16 cellular contexts compared by ENCODE assay signal in genomic region chr1:171917361-171917760, GRCh38.
"Had no signal": no experiment of that assay in that cellular context is flagged by ENCODE, and none has a peak within 500 bp of the region (broad histone marks: within the 10 kb centered on the region; RNA-seq: fewer than 3 reads in every experiment).

No MANE protein-coding gene starts in this region.

- H3K9me3 ChIP-seq: SK-N-SH had no signal

- DNase-seq: KBM-7, MV-4-11, NCI-H1048, NCI-H1105, NCI-H1417, NCI-H1436 treated with DMSO at 0.1 percent for 48 hours, NCI-H1694, NCI-H187 treated with DMSO at 0.1 percent for 48 hours, NCI-H2029 treated with DMSO at 0.1 percent for 48 hours, NCI-H2171 treated with DMSO at 0.1 percent for 48 hours, NCI-H345, NCI-H446 treated with DMSO at 0.1 percent for 48 hours, NCI-H510A treated with DMSO at 0.1 percent for 48 hours, SHP77, SK-N-SH had no signal

- H3K27ac ChIP-seq: RWPE1 had no signal
